19 cellular contexts compared by ENCODE assay signal in genomic region chr3:167626490-167626889, GRCh38. TPM values are rescaled to one million over a fixed set of nuclear protein-coding genes. Genes with fewer than 3 reads are reported as not detected.
DNase-seq lines count a peak whose midpoint lies in the region; ATAC-seq and TF ChIP-seq lines count a peak whose summit lies in the region.
"Had no signal": no experiment of that assay in that cellular context is flagged by ENCODE, and none has a peak within 500 bp of the region (broad histone marks: within the 10 kb centered on the region; RNA-seq: fewer than 3 reads in every experiment).

No MANE protein-coding gene starts in this region.

- DNase-seq in DMS53 treated with DMSO at 0.1 percent for 48 hours (lab: John Stamatoyannopoulos, UW; ENCODE audit: unreplicated experiment) (peak; percentile 6), LNCaP clone FGC (ENCODE audit: low read depth) (peak; percentile 30), gastrocnemius medialis (peak in 1 of 2 donors; percentile 19), NCI-H1930 (lab: John Stamatoyannopoulos, UW) (no peak)
- DNase-seq: C1 segment of cervical spinal cord, GDM1, GM23248, KG1, MG63, NCI-H1092, NCI-H1694, NCI-H748 treated with DMSO at 0.1 percent for 48 hours, SK-N-SH had no signal

- intact Hi-C loops in gastrocnemius medialis (cut with DNase I; ENCODE audit: low total_unique reads): no loop called here

- no peaks in the 10 kb centered on the region for H3K27me3 ChIP-seq in gastrocnemius medialis
- H3K27me3 ChIP-seq: MG63 had no signal

- TF ChIP-seq POLR2A in gastrocnemius medialis (IDR thresholded peaks at IDR 0.05): no peak

- H3K9me3 ChIP-seq in gastrocnemius medialis: no peaks in the 10 kb centered on the region
- H3K9me3 ChIP-seq: MG63, SK-N-SH had no signal

- H3K27ac ChIP-seq in gastrocnemius medialis: no peak overlapping the region
- H3K27ac ChIP-seq: GM23248 had no signal

- ATAC-seq in esophagus mucosa (peak; percentile 86), gastrocnemius medialis (peak; percentile 87 to 89), GM21786 (IDR thresholded peaks at IDR 0.05; ENCODE audit: unreplicated experiment) (no peak), HG03280 (IDR thresholded peaks at IDR 0.05; ENCODE audit: unreplicated experiment) (no peak)
- ATAC-seq: GM12878, HepG2 had no signal

- H3K4me3 ChIP-seq in LNCaP clone FGC (ENCODE audit: low read depth, low read length): no peak overlapping the region
- no peak overlapping the region for H3K4me3 ChIP-seq in gastrocnemius medialis
- H3K4me3 ChIP-seq: GM12878, GM23248, MG63 had no signal

- no peaks in the 10 kb centered on the region for H3K36me3 ChIP-seq in gastrocnemius medialis
- H3K36me3 ChIP-seq: MG63 had no signal

- H3K4me1 ChIP-seq in gastrocnemius medialis: no peaks in the 10 kb centered on the region

- in situ Hi-C loops in gastrocnemius medialis (cut with MboI; ENCODE audit: low sequenced_read_pairs in 4 of 4): no loop called here

- no peak for TF ChIP-seq CTCF in LNCaP clone FGC (IDR thresholded peaks at IDR 0.05; ENCODE audit: control insufficient read depth, extremely low read depth, insufficient read depth)
- TF ChIP-seq CTCF in gastrocnemius medialis (IDR thresholded peaks at IDR 0.05 in 4 of 5, conservative IDR thresholded peaks at IDR 0.05 in 1 of 5): no peak

RNA-seq across cellular contexts. Expression of gene WDR49, which starts 27.3 kb away (rescaled TPM):
- total RNA-seq in esophagus mucosa (0.16 TPM), gastrocnemius medialis (1 to 10 TPM in 1 of 4 donors, under 1 TPM in 3; 0.29 to 1.2 (median 0.68) TPM)
- total RNA-seq: A673, GM23248 had no signal

Comparison
In these comparisons a context has a peak if more than half of its experiments do, and no peak if none do; other contexts are left out.
1. DNase-seq: peak in DMS53 treated with DMSO at 0.1 percent for 48 hours (single experiment) and LNCaP clone FGC (single experiment); none in NCI-H1930 (0 of 2).
2. ATAC-seq: peak in esophagus mucosa (single experiment) and gastrocnemius medialis (2 of 2); none in GM21786 (single experiment) and HG03280 (single experiment).